ENCODE assay signal across 1 cellular context in the genomic region with DNA sequence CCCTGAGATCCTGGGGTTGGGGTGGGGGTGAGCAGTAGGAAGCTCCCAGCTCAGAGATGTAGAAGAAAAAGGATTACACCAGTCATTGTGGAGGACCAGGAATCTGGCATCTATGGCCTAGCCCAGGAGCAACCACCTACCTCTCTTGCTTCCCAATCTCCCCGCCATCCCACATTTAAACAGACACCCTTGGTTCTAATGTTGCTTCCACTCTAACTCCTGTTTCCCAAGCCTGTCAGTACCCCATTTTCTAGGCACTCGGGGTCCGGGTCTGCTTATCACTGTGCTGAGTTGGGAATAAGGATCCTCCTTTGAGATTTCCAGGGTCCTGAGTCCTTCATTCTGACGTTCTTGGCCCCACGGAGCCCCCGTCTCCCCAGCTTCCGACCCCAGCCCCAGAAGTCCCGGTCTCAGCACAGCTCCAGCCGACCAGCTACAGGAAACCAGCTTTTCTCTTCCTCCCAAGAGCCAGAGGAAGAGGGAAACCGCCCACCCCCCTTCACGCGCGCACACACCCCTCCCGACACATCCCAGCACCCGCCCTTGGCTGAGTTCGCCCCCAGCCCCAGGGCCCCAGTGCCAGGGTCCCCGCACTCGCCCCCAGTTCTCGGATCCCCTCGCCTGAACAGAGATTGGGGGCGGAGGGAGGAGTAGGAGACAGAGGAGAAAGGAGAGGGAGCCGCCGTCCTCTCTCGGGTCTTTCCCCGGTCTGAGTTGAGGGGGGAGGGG.
TF ChIP-seq lines count a peak whose summit lies in the region.

No MANE protein-coding gene starts in this region.

TF ChIP-seq in GM12878, 131 proteins besides CTCF, POLR2A, EP300 and RAD21:
- 0 out of 4 replicates have a peak, but pooled peaks of 1 of the 2 experiments have one; percentile 5 for TF ChIP-seq BHLHE40 (IDR thresholded peaks at IDR 0.05; ENCODE audit: borderline replicate concordance in 1 of 2, low read depth in 2 of 2, low read length in 1 of 2)
- peak in 1 of 2 experiments; percentile 21; a peak in 2 of 4 replicates for TF ChIP-seq IKZF2 (IDR thresholded peaks at IDR 0.05)
- peak; percentile 9; the same call in 1 of the 2 replicates for TF ChIP-seq IKZF1 (conservative IDR thresholded peaks at IDR 0.05)
- TF ChIP-seq MEF2A (IDR thresholded peaks at IDR 0.05; ENCODE audit: insufficient read depth, low read depth, low read length), result no peak
- 0 out of 2 replicates have a peak, but pooled peaks have one; percentile 52 for TF ChIP-seq NR2F1 (conservative IDR thresholded peaks at IDR 0.05)
- peak; percentile 90 for TF ChIP-seq SUZ12 (IDR thresholded peaks at IDR 0.05; ENCODE audit: unreplicated experiment)
